Comparison of ENCODE assay signal across 10 cellular contexts in the genomic region with DNA sequence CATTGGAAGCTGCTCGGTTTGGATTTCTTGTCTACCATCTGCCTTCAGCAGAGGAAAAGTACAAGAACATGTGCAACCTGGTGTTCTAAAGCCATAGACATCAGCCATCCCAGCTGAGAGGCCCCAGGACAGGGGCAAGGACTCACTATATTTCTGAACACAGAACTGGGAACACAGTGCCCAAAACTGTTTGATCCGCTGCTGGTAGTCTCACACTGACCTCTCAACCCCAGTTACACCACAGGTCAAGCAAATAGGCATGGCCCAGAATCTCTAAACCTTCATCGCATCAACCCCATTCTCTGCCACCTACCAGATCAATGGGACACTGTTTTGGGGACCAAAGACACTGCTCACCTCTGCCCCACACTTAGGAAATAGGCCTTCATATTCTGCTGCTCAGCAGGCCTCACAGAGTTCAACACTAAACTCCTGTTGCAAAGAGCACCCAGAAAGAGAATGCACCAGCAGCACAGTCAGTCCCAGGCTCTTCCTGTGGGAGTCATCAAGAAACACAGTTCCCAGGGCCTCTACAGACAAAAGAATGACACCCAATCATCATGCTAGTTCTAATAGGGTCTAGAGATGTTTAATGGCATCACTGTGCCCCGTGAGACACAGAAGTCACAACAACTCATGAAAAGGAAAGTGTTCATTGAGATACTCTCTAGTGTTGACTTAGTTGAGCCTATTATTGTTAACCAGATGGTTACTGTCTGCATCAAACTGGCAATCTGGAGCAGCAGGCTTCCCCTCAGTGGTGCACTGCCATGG. TPM values are rescaled to one million over a fixed set of nuclear protein-coding genes. Genes with fewer than 3 reads are reported as not detected.
DNase-seq lines count a peak whose midpoint lies in the region; ATAC-seq, FAIRE-seq and TF ChIP-seq lines count a peak whose summit lies in the region.
"Had no signal": no experiment of that assay in that cellular context is flagged by ENCODE, and none has a peak within 500 bp of the region (broad histone marks: within the 10 kb centered on the region; RNA-seq: fewer than 3 reads in every experiment).

No MANE protein-coding gene starts in this region.

- no peak for TF ChIP-seq RAD21 in H1 (IDR thresholded peaks at IDR 0.05 in 1 of 2, conservative IDR thresholded peaks at IDR 0.05 in 1 of 2; ENCODE audit: low read depth in 2 of 2, low read length in 2 of 2)

- H3K9ac ChIP-seq in HUES64 (ENCODE audit: low read depth, low read length), result 0 out of 2 replicates have a peak overlapping the region, but pooled peaks have one; percentile 10
- peak overlapping the region in 1 of 4 experiments; percentile 44; a peak in 1 of 7 replicates for H3K9ac ChIP-seq in H1 (replicated peaks in 1 of 4; ENCODE audit: extremely low read depth in 1 of 4, low read depth in 3 of 4, low read length in 3 of 4)
- no peak overlapping the region for H3K9ac ChIP-seq in parathyroid adenoma
- H3K9ac ChIP-seq: KMS-11 had no signal

- no peak overlapping the region for H2BK120ac ChIP-seq in H1 (replicated peaks; ENCODE audit: low read depth, low read length)

- WGBS in HUES64, result 84% methylated on average over 4 of the region's 4 CpGs
- WGBS in H1 (ENCODE audit: extremely low coverage in 1 of 2, insufficient coverage in 1 of 2, insufficient read length in 1 of 2, insufficient replicate concordance in 2 of 2, low coverage in 1 of 2, low lambda C conversion rate in 2 of 2, missing lambda C conversion rate in 1 of 2), 2 experiments, result 92% methylated on average over 4 of the region's 4 CpGs; no CpG with 5 or more reads in 1 of the 2 experiments
- 83% methylated on average over 4 of the region's 4 CpGs for WGBS in pancreas, 2 donors

- no peak overlapping the region for H3K4ac ChIP-seq in H1 (replicated peaks; ENCODE audit: insufficient read length, low read depth, low read length)

- H3K4me1 ChIP-seq in HUES64 (ENCODE audit: insufficient read depth, low read length), result peaks cover 21% of the 10 kb centered on the region; the same call in 1 of the 2 replicates
- peaks cover 3 to 14% (median 6%) of the 10 kb centered on the region in 4 experiments; a peak in 5 of 7 replicates for H3K4me1 ChIP-seq in H1 (replicated peaks in 1 of 4; ENCODE audit: control insufficient read depth in 3 of 4, insufficient read depth in 4 of 4, low read length in 3 of 4)
- peaks cover 21% of the 10 kb centered on the region for H3K4me1 ChIP-seq in parathyroid adenoma
- H3K4me1 ChIP-seq in pancreas, result no peaks in the 10 kb centered on the region

- peaks cover 12% of the 10 kb centered on the region; the same call in 1 of the 2 replicates for H3K23me2 ChIP-seq in H1 (ENCODE audit: low read depth, low read length)

- H3K27me3 ChIP-seq in HUES64 (ENCODE audit: insufficient read depth, low read length) (no peaks in the 10 kb centered on the region), H1 (replicated peaks in 1 of 4; ENCODE audit: control insufficient read depth in 3 of 4, extremely low read depth in 1 of 4, insufficient read depth in 3 of 4, low read length in 3 of 4) (no peaks in the 10 kb centered on the region), parathyroid adenoma (ENCODE audit: control insufficient read depth, insufficient read depth, low read length) (no peaks in the 10 kb centered on the region), pancreas (no peaks in the 10 kb centered on the region)

- H4K5ac ChIP-seq in H1 (ENCODE audit: insufficient read length, low read depth, low read length), result no peak overlapping the region

- no peak for TF ChIP-seq EP300 in H1 (IDR thresholded peaks at IDR 0.05; ENCODE audit: borderline replicate concordance in 1 of 2, low read depth in 2 of 2, low read length in 2 of 2)

- H2AFZ ChIP-seq in H1 (ENCODE audit: low read length) (no peak overlapping the region), parathyroid adenoma (peak overlapping the region; percentile 78)

- H2AK5ac ChIP-seq in H1 (ENCODE audit: low read depth, low read length), result peak overlapping the region; percentile 47

- H3K79me2 ChIP-seq in H1 (ENCODE audit: control insufficient read depth in 1 of 2, insufficient read depth in 2 of 2, low read length in 2 of 2) (peaks cover 6 to 40% of the 10 kb centered on the region in 2 experiments; a peak in 3 of 4 replicates), parathyroid adenoma (no peaks in the 10 kb centered on the region)

- peak; percentile 72 for DNase-seq in DMS53 (lab: John Stamatoyannopoulos, UW)
- no peak for DNase-seq in H1 (ENCODE audit: low read depth in 1 of 2, low spot score in 2 of 2)
- no peak for DNase-seq in pancreas
- DNase-seq in SIG-M5 (lab: John Stamatoyannopoulos, UW), result no peak
- no peak for DNase-seq in T-helper 1 cell

- ATAC-seq in pancreas, result no peak
- ATAC-seq: stimulated activated memory B cell treated with anti-CD40 and anti-IgM and Interleukin-4, amounts not matched to agents 10 μg/mL and 1 μg/mL and 100 μg/mL, for 72 hours had no signal

- no peak overlapping the region for H3K14ac ChIP-seq in H1 (ENCODE audit: insufficient read length)

- H4K20me1 ChIP-seq in H1 (replicated peaks in 1 of 2; ENCODE audit: control insufficient read depth in 1 of 2, insufficient read depth in 2 of 2, low read length in 2 of 2), result no peaks in the 10 kb centered on the region

- H2BK12ac ChIP-seq in H1 (ENCODE audit: low read depth, low read length), result no peak overlapping the region

- no peak overlapping the region for H3K56ac ChIP-seq in H1 (replicated peaks; ENCODE audit: insufficient read length, low read depth, low read length)

- H3K9me3 ChIP-seq in HUES64 (ENCODE audit: insufficient read depth, low read depth, low read length) (no peaks in the 10 kb centered on the region), H1 (ENCODE audit: insufficient read depth in 2 of 2, low read depth in 1 of 2, low read length in 1 of 2) (no peaks in the 10 kb centered on the region), parathyroid adenoma (ENCODE audit: control insufficient read depth, low read length) (no peaks in the 10 kb centered on the region), pancreas (no peaks in the 10 kb centered on the region)
- H3K9me3 ChIP-seq: neutrophil had no signal

- TF ChIP-seq POLR2A in H1 (IDR thresholded peaks at IDR 0.05; ENCODE audit: control extremely low read depth in 1 of 2, low read depth in 2 of 2, low read length in 2 of 2), result no peak

- H3K4me3 ChIP-seq in HUES64 (ENCODE audit: low read length), result peak overlapping the region; percentile 81
- peak overlapping the region; percentile 67 to 90 (median 72); a peak in 7 of 8 replicates for H3K4me3 ChIP-seq in H1 (ENCODE audit: extremely low read depth in 1 of 4, insufficient read depth in 2 of 4, low read depth in 3 of 4, low read length in 4 of 4)
- no peak overlapping the region for H3K4me3 ChIP-seq in parathyroid adenoma (ENCODE audit: low read depth, low read length)
- H3K4me3 ChIP-seq in pancreas, result no peak overlapping the region

- TF ChIP-seq CTCF in H1 (IDR thresholded peaks at IDR 0.05; ENCODE audit: control extremely low read depth in 1 of 3, insufficient read depth in 1 of 3, low read depth in 1 of 3, low read length in 3 of 3) (no peak), parathyroid adenoma (IDR thresholded peaks at IDR 0.05) (no peak), pancreas (IDR thresholded peaks at IDR 0.05) (no peak)

- H4K91ac ChIP-seq in H1 (replicated peaks; ENCODE audit: insufficient read length, low read length), result no peak overlapping the region

- peak overlapping the region; percentile 95 to 96 for H3K4me2 ChIP-seq in H1 (ENCODE audit: insufficient read depth in 1 of 2, low read depth in 2 of 2, low read length in 2 of 2)
- no peak overlapping the region for H3K4me2 ChIP-seq in parathyroid adenoma (ENCODE audit: low read length)
- H3K4me2 ChIP-seq: KMS-11 had no signal

- no peak overlapping the region for H3K27ac ChIP-seq in HUES64 (ENCODE audit: low read depth, low read length)
- H3K27ac ChIP-seq in H1 (ENCODE audit: low read depth, low read length), result no peak overlapping the region
- H3K27ac ChIP-seq in parathyroid adenoma, result peak overlapping the region; percentile 41
- H3K27ac ChIP-seq in pancreas, result no peak overlapping the region
- H3K27ac ChIP-seq: KMS-11, neutrophil had no signal

- H2BK20ac ChIP-seq in H1 (ENCODE audit: low read length), result no peak overlapping the region

- H2BK15ac ChIP-seq in H1 (ENCODE audit: low read length), result no peak overlapping the region

- H3K79me1 ChIP-seq in H1 (ENCODE audit: low read depth, low read length), result peaks cover 6% of the 10 kb centered on the region

- CTCF ChIA-PET in H1 (lab: Charles Lee; ENCODE audit: partially characterized antibody), result interaction anchor here (0.5 to 1.6 kb wide), 9 partner anchors 8 to 439 kb away, joined by 3 to 7 read pairs (median 3); no protein-coding TSS in a partner anchor

- no peak overlapping the region for H4K8ac ChIP-seq in H1 (ENCODE audit: extremely low read depth, insufficient read depth, low read length)

- H3K36me3 ChIP-seq in HUES64 (ENCODE audit: insufficient read depth, low read length), result no peaks in the 10 kb centered on the region
- H3K36me3 ChIP-seq in H1 (ENCODE audit: control insufficient read depth in 2 of 4, insufficient read depth in 4 of 4, low read length in 3 of 4), result no peaks in the 10 kb centered on the region
- no peaks in the 10 kb centered on the region for H3K36me3 ChIP-seq in parathyroid adenoma (ENCODE audit: control insufficient read depth, insufficient read depth, low read length)
- H3K36me3 ChIP-seq in pancreas, result no peaks in the 10 kb centered on the region
- H3K36me3 ChIP-seq: neutrophil had no signal

- no peak overlapping the region for H3K23ac ChIP-seq in H1 (ENCODE audit: insufficient read length)

- H3K18ac ChIP-seq in H1 (ENCODE audit: extremely low read depth, low read length), result no peak overlapping the region

- no peak overlapping the region for H2BK5ac ChIP-seq in H1 (ENCODE audit: low read depth, low read length)

- FAIRE-seq in H1 (lab: Jason Lieb, UNC) (no peak), pancreas (lab: Jason Lieb, UNC) (no peak)

- intact Hi-C loops in pancreas (cut with DNase I), result loop anchor here in 1 of 3 donors (10.0 kb wide), 1 partner anchor 89 kb away; no protein-coding TSS in a partner anchor

- POLR2A ChIA-PET in H1 (lab: Charles Lee; ENCODE audit: partially characterized antibody), result interaction anchor here (3.2 to 3.4 kb wide), 2 partner anchors 19 to 20 kb away, joined by 12 to 43 read pairs; a partner anchor contains a TSS

RNA-seq across cellular contexts. Expression of a gene that starts 1.8 kb away (rescaled TPM):
- polyA plus RNA-seq in HUES64 (2013, experiment 1 of 2), result 3.5 TPM
- polyA plus RNA-seq in HUES64 (2013, experiment 2 of 2), result 6.8 TPM
- total RNA-seq in H1 (2021; fragmentation: NEBNext Ultra II Directional; extraction: Animal tissue kit (Norgen Biotek cat#: 25700)), result 10.5 and 13.7 TPM in 2 replicates
- polyA plus RNA-seq in H1 (2011; rRNA removed), result 6.0 and 7.4 TPM in 2 replicates
- polyA plus RNA-seq in H1 (2011; cell fraction: cytosol; rRNA removed), result 8.6 TPM
- 18.9 TPM for polyA plus RNA-seq in H1 (2011; cell fraction: nucleus; rRNA removed)
- 7.0 to 11.6 TPM (median 7.3 TPM) in 4 replicates for polyA plus RNA-seq in H1 (2012, experiment 1 of 2)
- 0.66 TPM for polyA plus RNA-seq in H1 (2012, experiment 2 of 2)
- 3.9 TPM for polyA plus RNA-seq in H1 (2013, experiment 1 of 2)
- polyA plus RNA-seq in H1 (2013, experiment 2 of 2), result 3.8 TPM
- 61.3 and 74.4 TPM in 2 replicates for polyA minus RNA-seq in H1 (2011; rRNA and poly(A)+ RNA removed)
- polyA minus RNA-seq in H1 (2011; cell fraction: cytosol; rRNA and poly(A)+ RNA removed), result 12.0 TPM
- 38.7 TPM for polyA minus RNA-seq in H1 (2011; cell fraction: nucleus; rRNA and poly(A)+ RNA removed)
- 1 to 10 TPM; 1.8 to 4.7 (median 2.9) TPM for total RNA-seq in pancreas
- 1 to 10 TPM; 3.4 to 6.6 TPM for polyA plus RNA-seq in pancreas

RNA-seq across cellular contexts. Expression of a gene that starts 20.1 kb away (rescaled TPM):
- 62.8 TPM for polyA plus RNA-seq in HUES64 (2013, experiment 1 of 2)
- 63.5 TPM for polyA plus RNA-seq in HUES64 (2013, experiment 2 of 2)
- 71.3 and 74.9 TPM in 2 replicates for total RNA-seq in H1 (2021; fragmentation: NEBNext Ultra II Directional; extraction: Animal tissue kit (Norgen Biotek cat#: 25700))
- polyA plus RNA-seq in H1 (2011; rRNA removed) (22.0 and 31.6 TPM in 2 replicates), pancreas (10 to 100 TPM in 1 of 2 donors, 1 to 10 TPM in 1; 9.7 to 13.8 TPM)
- 35.0 TPM for polyA plus RNA-seq in H1 (2011; cell fraction: cytosol; rRNA removed)
- polyA plus RNA-seq in H1 (2011; cell fraction: nucleus; rRNA removed), result 23.6 TPM
- 52.9 to 55.8 TPM (median 53.9 TPM) in 4 replicates for polyA plus RNA-seq in H1 (2012, experiment 1 of 2)
- polyA plus RNA-seq in H1 (2012, experiment 2 of 2), result 17.2 TPM
- polyA plus RNA-seq in H1 (2013, experiment 1 of 2), result 43.1 TPM
- 42.6 TPM for polyA plus RNA-seq in H1 (2013, experiment 2 of 2)
- polyA minus RNA-seq in H1 (2011; rRNA and poly(A)+ RNA removed), result 9.3 and 11.3 TPM in 2 replicates
- 16.1 TPM for polyA minus RNA-seq in H1 (2011; cell fraction: cytosol; rRNA and poly(A)+ RNA removed)
- polyA minus RNA-seq in H1 (2011; cell fraction: nucleus; rRNA and poly(A)+ RNA removed), result 17.9 TPM
- total RNA-seq in pancreas, result 10 to 100 TPM in 4 of 6 donors, 1 to 10 TPM in 2; 8.0 to 14.1 (median 12.2) TPM

Comparison
In these comparisons a context has a peak if more than half of its experiments do, and no peak if none do; other contexts are left out.
1. H3K4me3 ChIP-seq: peak in HUES64 (single experiment) and H1 (4 of 4); none in parathyroid adenoma (single experiment) and pancreas (0 of 4).